Comparison of ENCODE assay signal across 8 cellular contexts in genomic region chr9:86246752-86247161, GRCh38. TPM values are rescaled to one million over a fixed set of nuclear protein-coding genes. Genes with fewer than 3 reads are reported as not detected.
A peak's percentile ranks its signal among the peaks of the same experiment; 100 is the strongest.
DNase-seq lines count a peak whose midpoint lies in the region; ATAC-seq and TF ChIP-seq lines count a peak whose summit lies in the region.

No MANE protein-coding gene starts in this region.

- peak; percentile 74 for DNase-seq in DMS153 (lab: John Stamatoyannopoulos, UW)
- peak; percentile 31 for DNase-seq in fibroblast of mammary gland (ENCODE audit: low read depth)
- DNase-seq in vagina (ENCODE audit: extremely low spot score in 2 of 2) = no peak
- no peak for DNase-seq in T-cell
- DNase-seq in spleen = no peak

- no peak overlapping the region for H3K4me3 Mint-ChIP-seq in T-cell

- H3K4me1 ChIP-seq in vagina (no peaks in the 10 kb centered on the region), spleen (peaks cover 0 to 8% (median 0%) of the 10 kb centered on the region in 6 donors)

- TF ChIP-seq CTCF in fibroblast of mammary gland (conservative IDR thresholded peaks at IDR 0.05; ENCODE audit: control insufficient read depth, insufficient read depth, low read depth, low read length) (no peak), vagina (IDR thresholded peaks at IDR 0.05) (no peak), spleen (IDR thresholded peaks at IDR 0.05 in 8 of 11, conservative IDR thresholded peaks at IDR 0.05 in 3 of 11) (no peak)

- WGBS in spleen, 5 donors = 50 to 59% (median 55%) methylated on average over 6 of the region's 6 CpGs

- no peak overlapping the region for H3K27ac ChIP-seq in vagina
- H3K27ac ChIP-seq in spleen = no peak overlapping the region

- no peak overlapping the region for H3K4me3 ChIP-seq in fibroblast of mammary gland (ENCODE audit: control insufficient read depth, low read depth, low read length)
- no peak overlapping the region for H3K4me3 ChIP-seq in vagina
- no peak overlapping the region for H3K4me3 ChIP-seq in spleen

- H3K9me3 ChIP-seq in vagina = no peaks in the 10 kb centered on the region
- peaks cover 0 to 1% (median 0%) of the 10 kb centered on the region in 8 donors for H3K9me3 ChIP-seq in spleen

- intact Hi-C loops in vagina (cut with DNase I) = no loop called here
- intact Hi-C loops in spleen (cut with DNase I; ENCODE audit: low total_unique reads) = no loop called here

- H3K36me3 ChIP-seq in vagina = no peaks in the 10 kb centered on the region
- no peaks in the 10 kb centered on the region for H3K36me3 ChIP-seq in spleen

- H3K27me3 Mint-ChIP-seq in T-cell = peaks cover 0 to 3% of the 10 kb centered on the region in 2 donors

- H3K27me3 ChIP-seq in vagina (no peaks in the 10 kb centered on the region), spleen (replicated peaks in 1 of 7) (no peaks in the 10 kb centered on the region)

- H3K36me3 Mint-ChIP-seq in T-cell = no peaks in the 10 kb centered on the region

- CTCF ChIA-PET in T-cell (lab: Charles Lee) = no interaction called here

- H3K9me3 Mint-ChIP-seq in T-cell = peaks cover 0 to 3% (median 0%) of the 10 kb centered on the region in 3 donors

- POLR2A ChIA-PET in T-cell (lab: Charles Lee) = interaction anchor here in 1 of 2 donors (0.5 kb wide), 1 partner anchor 48 kb away, joined by 5 read pairs; no protein-coding TSS in a partner anchor

- ATAC-seq in GM19452 (IDR thresholded peaks at IDR 0.05; ENCODE audit: unreplicated experiment) (peak; percentile 99), HG03432 (IDR thresholded peaks at IDR 0.05; ENCODE audit: unreplicated experiment) (peak; percentile 95), HG03025 (IDR thresholded peaks at IDR 0.05; ENCODE audit: low FRiP score, unreplicated experiment) (no peak), T-cell (replicated peaks in 1 of 4) (no peak)

- no peaks in the 10 kb centered on the region for H3K4me1 Mint-ChIP-seq in T-cell

- no peak for TF ChIP-seq POLR2A in vagina (IDR thresholded peaks at IDR 0.05)
- TF ChIP-seq POLR2A in spleen (IDR thresholded peaks at IDR 0.05) = no peak

- H3K27ac Mint-ChIP-seq in T-cell = no peak overlapping the region

RNA-seq across cellular contexts. Expression of gene C9orf153, which starts 12.7 kb away (rescaled TPM):
- total RNA-seq in vagina (not detected), T-cell (under 1 TPM in 4 of 5 donors, not detected in 1; 0.38 to 0.90 (median 0.55) TPM), spleen (1 to 10 TPM in 1 of 7 donors, under 1 TPM in 6; 0.28 to 1.9 (median 0.44) TPM)
- polyA plus RNA-seq in spleen = under 1 TPM; 0.13 to 0.89 (median 0.16) TPM

RNA-seq across cellular contexts. Expression of gene ISCA1, which starts 35.6 kb away (rescaled TPM):
- total RNA-seq in vagina (20.4 TPM), T-cell (10 to 100 TPM; 30.9 to 69.9 (median 34.5) TPM), spleen (10 to 100 TPM; 19.1 to 35.5 (median 28.9) TPM)
- 10 to 100 TPM; 15.3 to 27.1 (median 20.8) TPM for polyA plus RNA-seq in spleen

Comparison
In these comparisons a context has a peak if more than half of its experiments do, and no peak if none do; other contexts are left out.
1. DNase-seq: peak in DMS153 (single experiment) and fibroblast of mammary gland (single experiment); none in vagina (0 of 2), T-cell (0 of 34) and spleen (single experiment).
2. ATAC-seq: peak in GM19452 (single experiment) and HG03432 (single experiment); none in HG03025 (single experiment) and T-cell (0 of 4).